8 cellular contexts compared by ENCODE assay signal in genomic region chr2:65129613-65130439, GRCh38. TPM values are rescaled to one million over a fixed set of nuclear protein-coding genes. Genes with fewer than 3 reads are reported as not detected.
DNase-seq lines count a peak whose midpoint lies in the region; ATAC-seq, FAIRE-seq and TF ChIP-seq lines count a peak whose summit lies in the region.

TSS of gene RAB1A (minus strand) at chr2:65130106. CDS start at chr2:65129915, 191 bp downstream.

- H3K36me3 ChIP-seq in body of pancreas (replicated peaks in 1 of 2; ENCODE audit: insufficient read depth in 1 of 2, low read depth in 2 of 2) (no peaks in the 10 kb centered on the region), sigmoid colon (no peaks in the 10 kb centered on the region)

- ATAC-seq in A549 (peak; percentile 91 to 97), HG03066 (IDR thresholded peaks at IDR 0.05; ENCODE audit: low read depth, unreplicated experiment) (peak; percentile 95), body of pancreas (peak; percentile 93)

- DNase-seq in A549 (ENCODE audit: low read depth in 1 of 2, low spot score in 1 of 2) (peak; percentile 96 to 100), NCI-H2107 treated with DMSO at 0.1 percent for 48 hours (lab: John Stamatoyannopoulos, UW; ENCODE audit: unreplicated experiment) (peak; percentile 94), body of pancreas (peak; percentile 99 to 100 (median 100)), iPS DF 19.7 (ENCODE audit: low read depth, low spot score) (peak; percentile 94), sigmoid colon (peak; percentile 100)

- FAIRE-seq in A549 (lab: Jason Lieb, UNC) (no peak), TTC549 (lab: Jason Lieb, UNC) (peak; percentile 84)

- intact Hi-C loops in body of pancreas (cut with DNase I) (loop anchor here (10.0 kb wide), 1 partner anchor 55 kb away; no protein-coding TSS in a partner anchor), sigmoid colon (cut with DNase I) (loop anchor here (1.0 to 5.0 kb wide), 6 partner anchors 43 to 302 kb away; partner anchors contain the start of genes ACTR2, CEP68, SLC1A4 and SPRED2)

- CTCF ChIA-PET in A549 (lab: Yijun Ruan, JAX) = interaction anchor here (0.7 to 3.2 kb wide), 21 partner anchors 8 to 212 kb away, joined by 3 to 20 read pairs (median 4); partner anchors contain the start of gene ACTR2

- no peak for TF ChIP-seq RAD21 in A549 (conservative IDR thresholded peaks at IDR 0.05 in 1 of 2, IDR thresholded peaks at IDR 0.05 in 1 of 2)

- WGBS in A549 (ENCODE audit: missing lambda C conversion rate) = 2% methylated on average over 41 of the region's 73 CpGs
- 1 to 2% methylated on average over 29 to 68 of the region's 73 CpGs for WGBS in body of pancreas, 2 donors
- WGBS in sigmoid colon, 2 donors = 0 to 1% methylated on average over 73 of the region's 73 CpGs

- H3K4me2 ChIP-seq in A549 = peak within 1 kb of the TSS; percentile 88

- H3K4me3 ChIP-seq in A549 (peak within 1 kb of the TSS; percentile 85), body of pancreas (peak within 1 kb of the TSS; percentile 54 to 83), sigmoid colon (peak within 1 kb of the TSS; percentile 59 to 94 (median 89))

- TF ChIP-seq POLR2A in A549 (IDR thresholded peaks at IDR 0.05; ENCODE audit: low read length) (peak; percentile 78), GM18526 (IDR thresholded peaks at IDR 0.05; ENCODE audit: extremely low read depth, insufficient read length) (peak; percentile 66), body of pancreas (IDR thresholded peaks at IDR 0.05) (peak; percentile 90 to 96 (median 96)), sigmoid colon (IDR thresholded peaks at IDR 0.05) (peak; percentile 86 to 88)

- peaks cover 44% of the 10 kb centered on the region for H3K4me1 ChIP-seq in A549
- H3K4me1 ChIP-seq in body of pancreas = peaks cover 42% of the 10 kb centered on the region
- peaks cover 0 to 48% (median 42%) of the 10 kb centered on the region in 4 donors for H3K4me1 ChIP-seq in sigmoid colon

- no peaks in the 10 kb centered on the region for H3K9me3 ChIP-seq in A549
- H3K9me3 ChIP-seq in body of pancreas = no peaks in the 10 kb centered on the region
- H3K9me3 ChIP-seq in sigmoid colon = no peaks in the 10 kb centered on the region

- no peak for TF ChIP-seq EP300 in A549 (IDR thresholded peaks at IDR 0.05)
- peak in 1 of 4 donors; percentile 38 for TF ChIP-seq EP300 in sigmoid colon (IDR thresholded peaks at IDR 0.05)

- TF ChIP-seq CTCF in A549 (IDR thresholded peaks at IDR 0.05) = peak; percentile 42; the same call in 1 of the 3 replicates
- peak in 5 of 7 experiments; percentile 16 to 72 (median 47) for TF ChIP-seq CTCF in body of pancreas (IDR thresholded peaks at IDR 0.05)
- peak in 2 of 4 experiments; percentile 34 to 35 for TF ChIP-seq CTCF in sigmoid colon (IDR thresholded peaks at IDR 0.05)

- no peaks in the 10 kb centered on the region for H3K27me3 ChIP-seq in body of pancreas
- no peaks in the 10 kb centered on the region for H3K27me3 ChIP-seq in sigmoid colon

- peak within 1 kb of the TSS; percentile 95 for H3K27ac ChIP-seq in A549
- peak within 1 kb of the TSS; percentile 99 to 100 (median 100) for H3K27ac ChIP-seq in body of pancreas
- H3K27ac ChIP-seq in sigmoid colon = peak within 1 kb of the TSS; percentile 95 to 99 (median 98)

- POLR2A ChIA-PET in A549 (lab: Yijun Ruan, JAX) = interaction anchor here (0.5 to 2.5 kb wide), 39 partner anchors 8 to 799 kb away, joined by 3 to 41 read pairs (median 4); partner anchors contain the start of genes ACTR2, CEP68, SERTAD2 and SLC1A4

TF ChIP-seq in A549, 52 proteins besides CTCF, POLR2A, EP300 and RAD21:
- peak; percentile 100 for TF ChIP-seq MAZ (IDR thresholded peaks at IDR 0.05; ENCODE audit: borderline replicate concordance, low read depth, low read length)
- no peak for TF ChIP-seq FOSL2 (IDR thresholded peaks at IDR 0.05)
- 0 out of 2 replicates have a peak, but pooled peaks have one; percentile 14 for TF ChIP-seq FOSL2 (CRISPR knock-in tag; IDR thresholded peaks at IDR 0.05)
- TF ChIP-seq EHMT2 (IDR thresholded peaks at IDR 0.05; ENCODE audit: low read depth) = no peak
- no peak for TF ChIP-seq HMGXB4 (CRISPR knock-in tag; IDR thresholded peaks at IDR 0.05; ENCODE audit: borderline replicate concordance)
- TF ChIP-seq E2F6 (IDR thresholded peaks at IDR 0.05; ENCODE audit: borderline replicate concordance, low read depth) = peak; percentile 63; the same call in 1 of the 2 replicates
- TF ChIP-seq ZFP36 (IDR thresholded peaks at IDR 0.05; ENCODE audit: borderline replicate concordance, partially characterized antibody) = no peak
- TF ChIP-seq MAX (IDR thresholded peaks at IDR 0.05) = peak; percentile 66
- TF ChIP-seq CBX8 (IDR thresholded peaks at IDR 0.05) = no peak
- 0 out of 2 replicates have a peak, but pooled peaks have one; percentile 35 for TF ChIP-seq RFX5 (IDR thresholded peaks at IDR 0.05)
- TF ChIP-seq ZNF302 (CRISPR knock-in tag; IDR thresholded peaks at IDR 0.05) = no peak
- TF ChIP-seq EHF (CRISPR knock-in tag; IDR thresholded peaks at IDR 0.05) = no peak
- TF ChIP-seq CBX2 (IDR thresholded peaks at IDR 0.05; ENCODE audit: borderline replicate concordance, low read depth) = no peak
- no peak for TF ChIP-seq ATOH8 (CRISPR knock-in tag; IDR thresholded peaks at IDR 0.05; ENCODE audit: low read depth)
- no peak for TF ChIP-seq ZSCAN20 (CRISPR knock-in tag; IDR thresholded peaks at IDR 0.05)
- no peak for TF ChIP-seq CHD2 (IDR thresholded peaks at IDR 0.05; ENCODE audit: low read length, partially characterized antibody)
- 0 out of 2 replicates have a peak, but pooled peaks have one; percentile 5 for TF ChIP-seq TFCP2L1 (CRISPR knock-in tag; IDR thresholded peaks at IDR 0.05)
- no peak for TF ChIP-seq KDM5A (IDR thresholded peaks at IDR 0.05)
- TF ChIP-seq MYC (IDR thresholded peaks at IDR 0.05; ENCODE audit: borderline replicate concordance, low read length) = peak; percentile 86
- peak; percentile 93 for TF ChIP-seq PHF8 (IDR thresholded peaks at IDR 0.05; ENCODE audit: borderline replicate concordance, low read depth)
- TF ChIP-seq JUN (IDR thresholded peaks at IDR 0.05) = peak; percentile 71 to 79; a peak in 4 of 5 replicates
- no peak for TF ChIP-seq JUNB (IDR thresholded peaks at IDR 0.05)

RNA-seq across cellular contexts. Expression of gene RAB1A, which starts in this region (rescaled TPM):
- 351 and 417 TPM in 2 replicates for polyA plus RNA-seq in A549 (2011; rRNA removed)
- polyA plus RNA-seq in A549 (2012; cell fraction: cytosol; rRNA removed) = 166 and 174 TPM in 2 replicates
- polyA plus RNA-seq in A549 (2012; cell fraction: nucleus; rRNA removed) = 34.8 and 53.4 TPM in 2 replicates
- 269 to 320 TPM (median 308 TPM) in 3 replicates for polyA plus RNA-seq in A549 (2017; fragmentation: RNase III; extraction: RNeasy Plus Mini Kit Qiagen cat#74134 plus additional on column Dnase treatment)
- 60.8 and 99.9 TPM in 2 replicates for polyA minus RNA-seq in A549 (2011; rRNA and poly(A)+ RNA removed)
- total RNA-seq in body of pancreas = 10 to 100 TPM; 43.2 to 53.7 TPM
- total RNA-seq in sigmoid colon = 10 to 100 TPM; 61.9 to 88.1 (median 83.9) TPM
- polyA plus RNA-seq in sigmoid colon = 100 to 1,000 TPM; 125 to 209 (median 142) TPM

Comparison
In these comparisons a context has a peak if more than half of its experiments do, and no peak if none do; other contexts are left out.
1. Peak in every context shown above with its lines: DNase-seq, ATAC-seq, H3K4me3 ChIP-seq and H3K27ac ChIP-seq.